Comparison of ENCODE assay signal across 15 cellular contexts in genomic region chr11:71519546-71519945, GRCh38. TPM values are rescaled to one million over a fixed set of nuclear protein-coding genes. Genes with fewer than 3 reads are reported as not detected.
DNase-seq lines count a peak whose midpoint lies in the region; ATAC-seq, FAIRE-seq and TF ChIP-seq lines count a peak whose summit lies in the region.
"Had no signal": no experiment of that assay in that cellular context is flagged by ENCODE, and none has a peak within 500 bp of the region (broad histone marks: within the 10 kb centered on the region; RNA-seq: fewer than 3 reads in every experiment).

No MANE protein-coding gene starts in this region.

- H3K36me3 Mint-ChIP-seq in neural progenitor cell, result no peaks in the 10 kb centered on the region
- H3K36me3 Mint-ChIP-seq: CD4-positive, CD25-positive, alpha-beta regulatory T cell had no signal

- no peaks in the 10 kb centered on the region for H3K9me3 ChIP-seq in neural progenitor cell (ENCODE audit: low read depth)
- H3K9me3 ChIP-seq in MM.1S (replicated peaks; ENCODE audit: insufficient read depth, low read length), result no peaks in the 10 kb centered on the region

- no peak for FAIRE-seq in GM19239 (lab: Jason Lieb, UNC)

- H3K27ac Mint-ChIP-seq in neural progenitor cell, result peak overlapping the region; percentile 26
- H3K27ac Mint-ChIP-seq: CD4-positive, CD25-positive, alpha-beta regulatory T cell had no signal

- no peak for ATAC-seq in SK-N-SH treated with all-trans-retinoic acid at 6 μM for 48 hours

- no peak overlapping the region for H2AFZ ChIP-seq in neural progenitor cell (replicated peaks)
- H2AFZ ChIP-seq in MM.1S (ENCODE audit: low read length), result no peak overlapping the region
- H2AFZ ChIP-seq: GM23248 had no signal

- H3K9me2 ChIP-seq in MM.1S (replicated peaks; ENCODE audit: insufficient read depth, low read length), result no peaks in the 10 kb centered on the region

- no peaks in the 10 kb centered on the region for H4K20me1 ChIP-seq in neural progenitor cell (ENCODE audit: low read depth)
- H4K20me1 ChIP-seq in MM.1S (ENCODE audit: insufficient read depth, low read length), result no peaks in the 10 kb centered on the region
- H4K20me1 ChIP-seq: BLaER1 treated with 17β-estradiol and CSF1 and Interleukin-3, amounts not matched to agents 10 nM and 100 nM had no signal

- no peak overlapping the region for H3K4me2 ChIP-seq in neural progenitor cell
- no peak overlapping the region for H3K4me2 ChIP-seq in MM.1S (ENCODE audit: low read depth, low read length)
- H3K4me2 ChIP-seq: BLaER1 treated with 17β-estradiol and CSF1 and Interleukin-3, amounts not matched to agents 10 nM and 100 nM had no signal

- H3K9ac ChIP-seq in neural progenitor cell (no peak overlapping the region), MM.1S (ENCODE audit: low read length) (no peak overlapping the region)
- H3K9ac ChIP-seq: BLaER1 treated with 17β-estradiol and CSF1 and Interleukin-3, amounts not matched to agents 10 nM and 100 nM; GM23248 had no signal

- H3K27me3 Mint-ChIP-seq in neural progenitor cell (ENCODE audit: insufficient read depth, low read depth), result no peaks in the 10 kb centered on the region
- H3K27me3 Mint-ChIP-seq: CD4-positive, CD25-positive, alpha-beta regulatory T cell had no signal

- no peaks in the 10 kb centered on the region for H3F3A ChIP-seq in neural progenitor cell (ENCODE audit: low read depth)
- no peaks in the 10 kb centered on the region for H3F3A ChIP-seq in MM.1S (ENCODE audit: insufficient read depth, low read length)

- peak; percentile 30 for DNase-seq in activated CD8-positive, alpha-beta memory T cell treated with anti-CD3 and anti-CD28 coated beads for 24 hours
- DNase-seq in activated CD8-positive, alpha-beta memory T cell treated with anti-CD3 and anti-CD28 coated beads, Interleukin-2, amount 50 U/mL, for 4 hours, result no peak
- DNase-seq in fibroblast of villous mesenchyme (ENCODE audit: low read depth) (peak; percentile 10), neural progenitor cell (ENCODE audit: low spot score) (no peak), GM19239 (ENCODE audit: insufficient read length, low spot score) (no peak), MM.1S (no peak)
- DNase-seq: 8988T; ACHN; CD4-positive, CD25-positive, alpha-beta regulatory T cell; DMS53; GF-D8; GM23248 had no signal

- H3K79me2 ChIP-seq in neural progenitor cell (ENCODE audit: low read depth), result no peaks in the 10 kb centered on the region
- H3K79me2 ChIP-seq in MM.1S (ENCODE audit: low read length), result no peaks in the 10 kb centered on the region

- H3K27me3 ChIP-seq in neural progenitor cell, result no peaks in the 10 kb centered on the region
- peaks cover 8% of the 10 kb centered on the region for H3K27me3 ChIP-seq in MM.1S (replicated peaks; ENCODE audit: insufficient read depth, low read length)
- H3K27me3 ChIP-seq: BLaER1 treated with 17β-estradiol and CSF1 and Interleukin-3, amounts not matched to agents 10 nM and 100 nM had no signal

- H3K4me3 ChIP-seq in fibroblast of villous mesenchyme (ENCODE audit: low read depth, low read length), result no peak overlapping the region
- no peak overlapping the region for H3K4me3 ChIP-seq in neural progenitor cell
- no peak overlapping the region for H3K4me3 ChIP-seq in MM.1S (ENCODE audit: low read length)
- H3K4me3 ChIP-seq: BLaER1 treated with 17β-estradiol and CSF1 and Interleukin-3, amounts not matched to agents 10 nM and 100 nM; GM23248 had no signal

- TF ChIP-seq CTCF in fibroblast of villous mesenchyme (IDR thresholded peaks at IDR 0.05; ENCODE audit: insufficient read depth, low read depth, low read length) (no peak), neural progenitor cell (IDR thresholded peaks at IDR 0.05) (no peak), MM.1S (IDR thresholded peaks at IDR 0.05; ENCODE audit: low read length) (no peak)

- H3K9me3 Mint-ChIP-seq in neural progenitor cell, result peaks cover 2% of the 10 kb centered on the region

- no peak overlapping the region for H3K4me3 Mint-ChIP-seq in neural progenitor cell
- H3K4me3 Mint-ChIP-seq: CD4-positive, CD25-positive, alpha-beta regulatory T cell had no signal

- H3K4me1 Mint-ChIP-seq in neural progenitor cell, result peaks cover 7% of the 10 kb centered on the region
- H3K4me1 Mint-ChIP-seq: CD4-positive, CD25-positive, alpha-beta regulatory T cell had no signal

- no peaks in the 10 kb centered on the region for H3K36me3 ChIP-seq in neural progenitor cell
- no peaks in the 10 kb centered on the region for H3K36me3 ChIP-seq in MM.1S (replicated peaks; ENCODE audit: insufficient read depth, low read length)

- H3K4me1 ChIP-seq in neural progenitor cell (no peaks in the 10 kb centered on the region), MM.1S (ENCODE audit: low read length) (no peaks in the 10 kb centered on the region)

- H3K27ac ChIP-seq in neural progenitor cell (no peak overlapping the region), MM.1S (ENCODE audit: low read length) (no peak overlapping the region)
- H3K27ac ChIP-seq: BLaER1 treated with 17β-estradiol and CSF1 and Interleukin-3, amounts not matched to agents 10 nM and 100 nM; GM23248 had no signal

TF ChIP-seq in SK-N-SH treated with all-trans-retinoic acid at 6 μM for 48 hours, 23 proteins besides CTCF, POLR2A, EP300 and RAD21:
- TF ChIP-seq ARNTL (CRISPR knock-in tag; IDR thresholded peaks at IDR 0.05; ENCODE audit: borderline replicate concordance, low read depth) (no peak), CSDC2 (CRISPR knock-in tag; IDR thresholded peaks at IDR 0.05) (no peak), PATZ1 (CRISPR knock-in tag; IDR thresholded peaks at IDR 0.05; ENCODE audit: borderline replicate concordance) (no peak), ZNF8 (CRISPR knock-in tag; IDR thresholded peaks at IDR 0.05) (no peak), ZNF70 (CRISPR knock-in tag; IDR thresholded peaks at IDR 0.05) (no peak), OSR1 (CRISPR knock-in tag; IDR thresholded peaks at IDR 0.05) (no peak), GLIS3 (CRISPR knock-in tag; IDR thresholded peaks at IDR 0.05) (no peak), BACH2 (CRISPR knock-in tag; IDR thresholded peaks at IDR 0.05; ENCODE audit: borderline replicate concordance) (no peak), CREB5 (CRISPR knock-in tag; IDR thresholded peaks at IDR 0.05; ENCODE audit: low read depth) (no peak), PPARA (CRISPR knock-in tag; IDR thresholded peaks at IDR 0.05; ENCODE audit: borderline replicate concordance) (no peak), ZFP3 (CRISPR knock-in tag; IDR thresholded peaks at IDR 0.05) (no peak), TOX (CRISPR knock-in tag; IDR thresholded peaks at IDR 0.05; ENCODE audit: borderline replicate concordance) (no peak), SNAI2 (CRISPR knock-in tag; IDR thresholded peaks at IDR 0.05) (no peak), ISL1 (CRISPR knock-in tag; IDR thresholded peaks at IDR 0.05) (no peak), ZC3H10 (CRISPR knock-in tag; IDR thresholded peaks at IDR 0.05) (no peak), RARB (CRISPR knock-in tag; IDR thresholded peaks at IDR 0.05) (no peak)

RNA-seq across cellular contexts. Expression of gene KRTAP5-7, which starts 7.5 kb away (rescaled TPM):
- not detected in 2 replicates for total RNA-seq in fibroblast of villous mesenchyme
- total RNA-seq in neural progenitor cell (ENCODE audit: low replicate concordance), result not detected in 2 replicates
- total RNA-seq: CD4-positive, CD25-positive, alpha-beta regulatory T cell; GM23248; H7 had no signal

RNA-seq across cellular contexts. Expression of gene KRTAP5-8, which starts 18.3 kb away (rescaled TPM):
- total RNA-seq in fibroblast of villous mesenchyme (not detected in 2 replicates), neural progenitor cell (ENCODE audit: low replicate concordance) (not detected in 2 replicates)
- total RNA-seq: GM23248, H7 had no signal

RNA-seq across cellular contexts. Expression of gene KRTAP5-9, which starts 28.7 kb away (rescaled TPM):
- total RNA-seq in fibroblast of villous mesenchyme (0.32 TPM in 1 of 2 replicates, not detected in the other), neural progenitor cell (ENCODE audit: low replicate concordance) (0.15 TPM in 1 of 2 replicates, not detected in the other)
- total RNA-seq: GM23248, H7 had no signal

RNA-seq across cellular contexts. Expression of gene KRTAP5-10, which starts 45.8 kb away (rescaled TPM):
- total RNA-seq in fibroblast of villous mesenchyme, result not detected in 2 replicates
- total RNA-seq in neural progenitor cell (ENCODE audit: low replicate concordance), result 0.12 TPM in 1 of 2 replicates, not detected in the other
- total RNA-seq: CD4-positive, CD25-positive, alpha-beta regulatory T cell; GM23248 had no signal

Comparison
In these comparisons a context has a peak if more than half of its experiments do, and no peak if none do; other contexts are left out.
1. DNase-seq: peak in activated CD8-positive, alpha-beta memory T cell treated with anti-CD3 and anti-CD28 coated beads for 24 hours (single experiment) and fibroblast of villous mesenchyme (single experiment); none in activated CD8-positive, alpha-beta memory T cell treated with anti-CD3 and anti-CD28 coated beads, Interleukin-2, amount 50 U/mL, for 4 hours (single experiment), neural progenitor cell (single experiment), GM19239 (single experiment) and MM.1S (single experiment).